In genomic region chr17:61808442-61808841, GRCh38 we compare ENCODE assay signal across 1 cellular context.
TF ChIP-seq lines count a peak whose summit lies in the region.

No MANE protein-coding gene starts in this region.

TF ChIP-seq in K562, 482 proteins besides CTCF, POLR2A, EP300 and RAD21 (continued from another document):
- no peak for TF ChIP-seq CTCFL (IDR thresholded peaks at IDR 0.05; ENCODE audit: borderline replicate concordance, insufficient read depth, low read depth, low read length, poor library complexity, severe bottlenecking)
- no peak for TF ChIP-seq ATF4 (CRISPR knock-in tag; IDR thresholded peaks at IDR 0.05)
- TF ChIP-seq CHD2 (IDR thresholded peaks at IDR 0.05; ENCODE audit: low read depth, low read length) = no peak
- no peak for TF ChIP-seq ZNF76 (CRISPR knock-in tag; IDR thresholded peaks at IDR 0.05; ENCODE audit: borderline replicate concordance)
- peak; percentile 73 for TF ChIP-seq EWSR1 (IDR thresholded peaks at IDR 0.05; ENCODE audit: borderline replicate concordance, low read depth, partially characterized antibody)
- TF ChIP-seq BCLAF1 (IDR thresholded peaks at IDR 0.05; ENCODE audit: borderline replicate concordance in 1 of 2, control insufficient read depth in 1 of 2, low read depth in 2 of 2, low read length in 1 of 2) = peak in 1 of 2 experiments; percentile 51; a peak in 1 of 4 replicates
- TF ChIP-seq KLF10 (CRISPR knock-in tag; IDR thresholded peaks at IDR 0.05) = no peak
